In the genomic region with DNA sequence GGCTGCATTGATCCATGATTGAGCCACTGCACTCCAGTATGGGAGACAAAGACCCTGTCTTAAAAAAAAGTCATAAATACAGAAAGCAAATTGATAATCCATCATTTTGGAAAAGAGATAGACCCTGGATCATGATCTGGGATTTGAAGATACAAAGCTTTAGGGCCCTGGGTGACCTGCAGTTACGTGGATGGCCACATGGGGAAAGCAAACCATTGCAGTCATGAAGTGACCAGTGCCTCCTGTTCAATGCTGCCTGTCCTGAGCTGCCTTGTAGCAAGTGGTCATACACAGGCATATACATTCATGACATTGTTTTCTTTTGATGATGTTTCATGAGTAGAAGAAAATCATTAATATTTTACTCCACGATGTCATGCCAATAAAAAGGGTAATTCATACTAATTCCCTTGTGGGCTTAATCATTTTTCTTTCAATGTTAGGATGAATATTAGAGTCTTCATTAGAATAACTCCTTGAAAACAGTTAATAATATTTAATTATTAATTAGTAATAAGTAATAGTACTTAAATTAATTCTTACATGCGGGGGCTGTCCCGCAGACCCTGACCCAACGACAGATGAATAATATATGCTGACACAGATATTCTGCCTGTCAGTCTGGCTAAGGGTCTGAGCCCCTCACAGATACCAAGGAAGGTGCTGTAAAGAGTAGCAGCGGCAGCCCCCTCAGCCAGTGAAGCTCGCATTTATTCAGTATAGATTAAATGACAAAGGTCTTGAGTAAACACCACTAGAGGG, we compare ENCODE assay signal across 17 cellular contexts.
A peak's percentile ranks its signal among the peaks of the same experiment; 100 is the strongest.
DNase-seq lines count a peak whose midpoint lies in the region; ATAC-seq and TF ChIP-seq lines count a peak whose summit lies in the region.
"Had no signal": no experiment of that assay in that cellular context is flagged by ENCODE, and none has a peak within 500 bp of the region (broad histone marks: within the 10 kb centered on the region; RNA-seq: fewer than 3 reads in every experiment).

No MANE protein-coding gene starts in this region.

- TF ChIP-seq CTCF in GM12873 (IDR thresholded peaks at IDR 0.05; ENCODE audit: insufficient read depth, low read depth, low read length, missing control alignments) (peak; percentile 46), IMR-90 (conservative IDR thresholded peaks at IDR 0.05; ENCODE audit: low read depth, low read length) (no peak), WTC11 (IDR thresholded peaks at IDR 0.05) (peak; percentile 36), kidney epithelial cell (IDR thresholded peaks at IDR 0.05; ENCODE audit: insufficient read depth, low read length, poor library complexity, severe bottlenecking) (peak; percentile 33)

- H3K4me1 ChIP-seq in IMR-90 (ENCODE audit: control insufficient read depth, insufficient read depth, low read length): no peaks in the 10 kb centered on the region
- H3K4me1 ChIP-seq: body of pancreas, heart right ventricle, lower lobe of right lung, tibial nerve had no signal

- no peaks in the 10 kb centered on the region for H4K20me1 ChIP-seq in IMR-90 (ENCODE audit: insufficient read depth, low read length)

- no peak overlapping the region for H3K4me3 ChIP-seq in IMR-90 (ENCODE audit: insufficient read depth, low read depth, low read length)
- no peak overlapping the region for H3K4me3 ChIP-seq in kidney epithelial cell (ENCODE audit: low read depth, low read length)
- H3K4me3 ChIP-seq: body of pancreas, heart right ventricle, lower lobe of right lung, tibial nerve had no signal

- no peak overlapping the region for H3K18ac ChIP-seq in IMR-90 (ENCODE audit: low read depth, low read length)

- peaks cover 41% of the 10 kb centered on the region for H3K27me3 Mint-ChIP-seq in WTC11 (ENCODE audit: low read depth)
- H3K27me3 Mint-ChIP-seq: activated CD4-positive, alpha-beta memory T cell treated with anti-CD3 and anti-CD28 coated beads for 36 hours had no signal

- H3K27ac ChIP-seq in IMR-90 (ENCODE audit: insufficient read depth, low read length): no peak overlapping the region
- H3K27ac ChIP-seq: body of pancreas, heart right ventricle, lower lobe of right lung, tibial nerve had no signal

- no peak overlapping the region for H3K27ac Mint-ChIP-seq in WTC11
- H3K27ac Mint-ChIP-seq: activated CD4-positive, alpha-beta memory T cell treated with anti-CD3 and anti-CD28 coated beads for 36 hours; T-helper 1 cell treated with Interleukin-12 subunit alpha and Interleukin-12 subunit beta and Interleukin-4 antibody, amounts not matched to agents 30 μg/mL and 1 μg/mL, for 36 hours had no signal

- no peak overlapping the region for H4K5ac ChIP-seq in IMR-90 (ENCODE audit: low read depth, low read length)

- no peak overlapping the region for H2BK5ac ChIP-seq in IMR-90 (ENCODE audit: low read depth, low read length, poor library complexity, severe bottlenecking)

- ATAC-seq in IMR-90 (ENCODE audit: low read depth) (no peak), WTC11 (peak; percentile 69), GM19467 (IDR thresholded peaks at IDR 0.05; ENCODE audit: unreplicated experiment) (no peak), GM18502 (IDR thresholded peaks at IDR 0.05; ENCODE audit: poor library complexity, unreplicated experiment) (no peak)
- ATAC-seq: body of pancreas, heart right ventricle, lower lobe of right lung had no signal

- H2AFZ ChIP-seq in IMR-90 (replicated peaks; ENCODE audit: low read length, poor library complexity): no peak overlapping the region

- in situ Hi-C loops in IMR-90 (cut with MboI; ENCODE audit: low sequenced_read_pairs): no loop called here

- TF ChIP-seq POLR2A in IMR-90 (IDR thresholded peaks at IDR 0.05; ENCODE audit: low read depth, low read length): no peak

- no peak overlapping the region for H2BK20ac ChIP-seq in IMR-90 (ENCODE audit: low read depth, low read length)

- no peak overlapping the region for H3K23ac ChIP-seq in IMR-90 (ENCODE audit: low read depth, low read length)

- H3K9me1 ChIP-seq in IMR-90 (ENCODE audit: insufficient read depth, low read length): no peaks in the 10 kb centered on the region

- H2AK5ac ChIP-seq in IMR-90 (ENCODE audit: low read depth, low read length): no peak overlapping the region

- no TSS peak for BruUV-seq in IMR-90 (replicated peaks; lab: Mats Ljungman, UMichigan)

- TF ChIP-seq RAD21 in IMR-90 (IDR thresholded peaks at IDR 0.05; ENCODE audit: low read length): no peak

- H3K4me1 Mint-ChIP-seq in WTC11: no peaks in the 10 kb centered on the region

- no peak overlapping the region for H3K4me3 Mint-ChIP-seq in WTC11
- H3K4me3 Mint-ChIP-seq: activated CD4-positive, alpha-beta memory T cell treated with anti-CD3 and anti-CD28 coated beads for 36 hours; T-helper 1 cell treated with Interleukin-12 subunit alpha and Interleukin-12 subunit beta and Interleukin-4 antibody, amounts not matched to agents 30 μg/mL and 1 μg/mL, for 36 hours had no signal

- no peak overlapping the region for H4K91ac ChIP-seq in IMR-90 (ENCODE audit: insufficient read depth, low read depth, low read length)

- H2BK120ac ChIP-seq in IMR-90 (ENCODE audit: low read depth, low read length): no peak overlapping the region

- no peak overlapping the region for H3K4ac ChIP-seq in IMR-90 (ENCODE audit: low read depth, low read length)

- no peak overlapping the region for H2AK9ac ChIP-seq in IMR-90 (replicated peaks; ENCODE audit: low read depth, low read length, poor library complexity)

- intact Hi-C loops in IMR-90 (cut with micrococcal nuclease): no loop called here

- 60% methylated on average over 1 of the region's 7 CpGs; no CpG with 5 or more reads in 1 of the 2 experiments for WGBS in IMR-90 (ENCODE audit: extremely low coverage in 2 of 2, insufficient read length in 1 of 2), 2 experiments

- no peak for DNase-seq in IMR-90
- DNase-seq in WTC11 (ENCODE audit: low spot score): peak; percentile 31
- no peak for DNase-seq in kidney epithelial cell (ENCODE audit: low read depth)
- no peak for DNase-seq in stimulated activated CD4-positive, alpha-beta T cell treated with anti-CD3 and anti-CD28 coated beads, Interleukin-2, amount 100 ng/mL, for 48 hours
- DNase-seq in activated CD8-positive, alpha-beta memory T cell treated with anti-CD3 and anti-CD28 coated beads, Interleukin-2, amount 50 U/mL, for 48 hours: no peak
- DNase-seq: activated CD4-positive, alpha-beta memory T cell treated with anti-CD3 and anti-CD28 coated beads for 36 hours; body of pancreas; heart right ventricle; KG1; lower lobe of right lung; NCI-H2029; stimulated activated CD4-positive, alpha-beta T cell treated with anti-CD3 and anti-CD28 coated beads, Interleukin-12 subunit alpha, Interleukin-12 subunit beta, amount 100 ng/mL, for 4 hours had no signal

- dilution Hi-C loops in IMR-90 (cut with HindIII; ENCODE audit: low sequenced_read_pairs, unreplicated experiment): no loop called here

- H3K56ac ChIP-seq in IMR-90 (ENCODE audit: extremely low read depth, insufficient read depth, low read length): no peak overlapping the region

- no peak overlapping the region for H3K9ac ChIP-seq in IMR-90 (ENCODE audit: low read depth, low read length)

- H3K9me3 ChIP-seq in IMR-90 (ENCODE audit: control insufficient read depth, insufficient read depth, low read length): peaks cover 13% of the 10 kb centered on the region; the same call in 1 of the 2 replicates
- H3K9me3 ChIP-seq: body of pancreas, heart right ventricle, lower lobe of right lung, tibial nerve had no signal

- H3K4me2 ChIP-seq in IMR-90 (ENCODE audit: low read depth, low read length): no peak overlapping the region

- no peaks in the 10 kb centered on the region for H3K79me1 ChIP-seq in IMR-90 (ENCODE audit: low read depth in 1 of 2, low read length in 2 of 2)

- H3K9me3 Mint-ChIP-seq in WTC11: peaks cover 40% of the 10 kb centered on the region
- H3K9me3 Mint-ChIP-seq: T-helper 1 cell treated with Interleukin-12 subunit alpha and Interleukin-12 subunit beta and Interleukin-4 antibody, amounts not matched to agents 30 μg/mL and 1 μg/mL, for 36 hours had no signal

- H3K36me3 ChIP-seq in IMR-90 (ENCODE audit: control insufficient read depth, insufficient read depth, low read length) (no peaks in the 10 kb centered on the region), kidney epithelial cell (ENCODE audit: control insufficient read depth, insufficient read depth, low read length) (no peaks in the 10 kb centered on the region)
- H3K36me3 ChIP-seq: heart right ventricle, lower lobe of right lung, tibial nerve had no signal

- POLR2A ChIA-PET in IMR-90 (lab: Charles Lee; ENCODE audit: unreplicated experiment): no interaction called here
- POLR2A ChIA-PET in WTC11 (lab: Charles Lee): no interaction called here

- H3K27me3 ChIP-seq in IMR-90 (ENCODE audit: control insufficient read depth, insufficient read depth, low read length) (no peaks in the 10 kb centered on the region), kidney epithelial cell (ENCODE audit: control insufficient read depth, insufficient read depth, low read length) (no peaks in the 10 kb centered on the region)
- H3K27me3 ChIP-seq: body of pancreas, heart right ventricle, tibial nerve had no signal

- peaks cover 6% of the 10 kb centered on the region; the same call in 1 of the 2 replicates for H3K36me3 Mint-ChIP-seq in WTC11
- H3K36me3 Mint-ChIP-seq: activated CD4-positive, alpha-beta memory T cell treated with anti-CD3 and anti-CD28 coated beads for 36 hours had no signal

- CTCF ChIA-PET in IMR-90 (lab: Yijun Ruan, JAX) (no interaction called here), WTC11 (lab: Charles Lee) (interaction anchor here (1.0 to 1.1 kb wide), 3 partner anchors 24 to 109 kb away, joined by 3 to 5 read pairs (median 3); partner anchors contain the start of gene UNC13C)

- no peak overlapping the region for H4K8ac ChIP-seq in IMR-90 (ENCODE audit: low read depth in 2 of 2, low read length in 2 of 2)

- no peak overlapping the region for H3K14ac ChIP-seq in IMR-90 (replicated peaks; ENCODE audit: low read depth, low read length)

- H2BK15ac ChIP-seq in IMR-90 (ENCODE audit: low read depth, low read length): no peak overlapping the region

TF ChIP-seq in IMR-90, 13 proteins besides CTCF, POLR2A, EP300 and RAD21 (continues in another document):
- TF ChIP-seq FOS (IDR thresholded peaks at IDR 0.05; ENCODE audit: low read depth, low read length) (no peak), BHLHE40 (IDR thresholded peaks at IDR 0.05; ENCODE audit: low read depth, low read length) (no peak), RFX5 (IDR thresholded peaks at IDR 0.05; ENCODE audit: low read depth, low read length) (no peak), MAZ (IDR thresholded peaks at IDR 0.05; ENCODE audit: borderline replicate concordance, low read depth, low read length) (no peak), RCOR1 (IDR thresholded peaks at IDR 0.05; ENCODE audit: insufficient replicate concordance, low read length) (no peak)

TF ChIP-seq in WTC11, 78 proteins besides CTCF, POLR2A, EP300 and RAD21 (continues in another document):
- no peak for TF ChIP-seq MAX (CRISPR knock-in tag; IDR thresholded peaks at IDR 0.05)
